ENCODE assay signal across 8 cellular contexts in genomic region chr12:102958073-102958829, GRCh38. TPM values are rescaled to one million over a fixed set of nuclear protein-coding genes. Genes with fewer than 3 reads are reported as not detected.
DNase-seq lines count a peak whose midpoint lies in the region; ATAC-seq, FAIRE-seq and TF ChIP-seq lines count a peak whose summit lies in the region.

No MANE protein-coding gene starts in this region.

- H3K4me2 ChIP-seq in H1 (ENCODE audit: insufficient read depth in 1 of 2, low read depth in 2 of 2, low read length in 2 of 2) (peak overlapping the region; percentile 91 to 95), neural cell (ENCODE audit: low read length) (peak overlapping the region; percentile 77)

- H3K23me2 ChIP-seq in H1 (ENCODE audit: low read depth, low read length) = peaks cover 21% of the 10 kb centered on the region

- H3K23ac ChIP-seq in H1 (ENCODE audit: insufficient read length) = no peak overlapping the region

- POLR2A ChIA-PET in H1 (lab: Charles Lee; ENCODE audit: partially characterized antibody) = interaction anchor here (1.0 to 1.2 kb wide), 2 partner anchors 8 to 10 kb away, joined by 3 to 5 read pairs; no protein-coding TSS in a partner anchor

- peak overlapping the region; percentile 31 to 67 (median 48) for H3K4me3 ChIP-seq in H1 (ENCODE audit: extremely low read depth in 1 of 4, insufficient read depth in 2 of 4, low read depth in 3 of 4, low read length in 4 of 4)
- H3K4me3 ChIP-seq in neural cell (ENCODE audit: low read length) = peak overlapping the region; percentile 90

- H2BK120ac ChIP-seq in H1 (replicated peaks; ENCODE audit: low read depth, low read length) = no peak overlapping the region

- H3K4ac ChIP-seq in H1 (replicated peaks; ENCODE audit: insufficient read length, low read depth, low read length) = no peak overlapping the region

- H3K27me3 ChIP-seq in H1 (replicated peaks in 1 of 4; ENCODE audit: control insufficient read depth in 3 of 4, extremely low read depth in 1 of 4, insufficient read depth in 3 of 4, low read length in 3 of 4) (peaks cover 85 to 98% (median 95%) of the 10 kb centered on the region in 4 experiments), neural cell (ENCODE audit: insufficient read depth, low read depth, low read length) (peaks cover 44% of the 10 kb centered on the region)

- H2AFZ ChIP-seq in H1 (ENCODE audit: low read length) (peak overlapping the region; percentile 28; the same call in 1 of the 2 replicates), neural cell (ENCODE audit: low read depth, low read length) (no peak overlapping the region)

- TF ChIP-seq CTCF in H1 (IDR thresholded peaks at IDR 0.05; ENCODE audit: control extremely low read depth in 1 of 3, insufficient read depth in 1 of 3, low read depth in 1 of 3, low read length in 3 of 3) (no peak), neural cell (IDR thresholded peaks at IDR 0.05; ENCODE audit: poor library complexity, severe bottlenecking) (no peak)

- TF ChIP-seq EP300 in H1 (IDR thresholded peaks at IDR 0.05; ENCODE audit: borderline replicate concordance in 1 of 2, low read depth in 2 of 2, low read length in 2 of 2) = no peak
- TF ChIP-seq EP300 in neural cell (conservative IDR thresholded peaks at IDR 0.05; ENCODE audit: poor library complexity, severe bottlenecking) = no peak

- 2% methylated on average over 68 of the region's 83 CpGs; no CpG with 5 or more reads in 1 of the 2 experiments for WGBS in H1 (ENCODE audit: extremely low coverage in 1 of 2, insufficient coverage in 1 of 2, insufficient read length in 1 of 2, insufficient replicate concordance in 2 of 2, low coverage in 1 of 2, low lambda C conversion rate in 2 of 2, missing lambda C conversion rate in 1 of 2), 2 experiments

- H2BK12ac ChIP-seq in H1 (ENCODE audit: low read depth, low read length) = no peak overlapping the region

- no peak overlapping the region; the same call in none of the 2 replicates for H3K18ac ChIP-seq in H1 (ENCODE audit: extremely low read depth, low read length)

- no peak overlapping the region for H3K14ac ChIP-seq in H1 (ENCODE audit: insufficient read length)

- H2BK5ac ChIP-seq in H1 (ENCODE audit: low read depth, low read length) = no peak overlapping the region

- no peak overlapping the region for H2AK5ac ChIP-seq in H1 (ENCODE audit: low read depth, low read length)

- H4K8ac ChIP-seq in H1 (ENCODE audit: extremely low read depth, insufficient read depth, low read length) = no peak overlapping the region

- H3K79me2 ChIP-seq in H1 (ENCODE audit: control insufficient read depth in 1 of 2, insufficient read depth in 2 of 2, low read length in 2 of 2) (no peaks in the 10 kb centered on the region), neural cell (replicated peaks; ENCODE audit: insufficient read depth, low read length) (peaks cover 20% of the 10 kb centered on the region)

- no peak for TF ChIP-seq POLR2A in H1 (IDR thresholded peaks at IDR 0.05; ENCODE audit: control extremely low read depth in 1 of 2, low read depth in 2 of 2, low read length in 2 of 2)

- H3K79me1 ChIP-seq in H1 (ENCODE audit: low read depth, low read length) = no peaks in the 10 kb centered on the region

- no peak overlapping the region for H2BK20ac ChIP-seq in H1 (ENCODE audit: low read length)

- no peak overlapping the region for H4K5ac ChIP-seq in H1 (ENCODE audit: insufficient read length, low read depth, low read length)

- H4K91ac ChIP-seq in H1 (replicated peaks; ENCODE audit: insufficient read length, low read length) = no peak overlapping the region

- H4K20me1 ChIP-seq in H1 (replicated peaks in 1 of 2; ENCODE audit: control insufficient read depth in 1 of 2, insufficient read depth in 2 of 2, low read length in 2 of 2) (peaks cover 16 to 41% of the 10 kb centered on the region in 2 experiments), neural cell (ENCODE audit: insufficient read depth) (no peaks in the 10 kb centered on the region)

- H3F3A ChIP-seq in neural cell (ENCODE audit: insufficient read depth, low read length, poor library complexity, severe bottlenecking) = peaks cover 13% of the 10 kb centered on the region

- H3K9me2 ChIP-seq in neural cell (ENCODE audit: insufficient read depth, low read length) = no peaks in the 10 kb centered on the region

- no peak overlapping the region for H2BK15ac ChIP-seq in H1 (ENCODE audit: low read length)

- H3K9ac ChIP-seq in H1 (replicated peaks in 1 of 4; ENCODE audit: extremely low read depth in 1 of 4, low read depth in 3 of 4, low read length in 3 of 4) (no peak overlapping the region), neural cell (ENCODE audit: low read length) (peak overlapping the region; percentile 62)

- H3K9me3 ChIP-seq in H1 (ENCODE audit: insufficient read depth in 2 of 2, low read depth in 1 of 2, low read length in 1 of 2) = peaks cover 0 to 1% of the 10 kb centered on the region in 2 experiments; a peak in 1 of 4 replicates
- H3K9me3 ChIP-seq in neural cell (ENCODE audit: low read length) = no peaks in the 10 kb centered on the region

- peaks cover 4 to 23% (median 9%) of the 10 kb centered on the region in 4 experiments; a peak in 6 of 7 replicates for H3K4me1 ChIP-seq in H1 (replicated peaks in 1 of 4; ENCODE audit: control insufficient read depth in 3 of 4, insufficient read depth in 4 of 4, low read length in 3 of 4)

- H3K56ac ChIP-seq in H1 (replicated peaks; ENCODE audit: insufficient read length, low read depth, low read length) = no peak overlapping the region

- CTCF ChIA-PET in H1 (lab: Charles Lee; ENCODE audit: partially characterized antibody) = interaction anchor here (1.0 to 1.1 kb wide), 3 partner anchors 10 to 539 kb away, joined by 3 to 5 read pairs (median 3); no protein-coding TSS in a partner anchor

- peak; percentile 88 for DNase-seq in NCI-H82 (lab: John Stamatoyannopoulos, UW)
- DNase-seq in NCI-H82 treated with DMSO at 0.1 percent for 48 hours (lab: John Stamatoyannopoulos, UW; ENCODE audit: unreplicated experiment) = no peak
- DNase-seq in NCI-H2227 treated with DMSO at 0.1 percent for 48 hours (lab: John Stamatoyannopoulos, UW) = peak; percentile 83
- DNase-seq in H1 (ENCODE audit: low read depth in 1 of 2, low spot score in 2 of 2) = peak in 1 of 2 experiments; percentile 77
- no peak for DNase-seq in NOMO-1 treated with dmso at 0.1 percent for 144 hours (lab: John Stamatoyannopoulos, UW; ENCODE audit: unreplicated experiment)
- DNase-seq in NCI-H510A (lab: John Stamatoyannopoulos, UW) = no peak

- no peak for FAIRE-seq in H1 (lab: Jason Lieb, UNC)

- H3K27ac ChIP-seq in H1 (ENCODE audit: low read depth, low read length) (no peak overlapping the region), neural cell (ENCODE audit: low read length) (no peak overlapping the region)

- H3K36me3 ChIP-seq in H1 (ENCODE audit: control insufficient read depth in 2 of 4, insufficient read depth in 4 of 4, low read length in 3 of 4) (peaks cover 0 to 4% (median 0%) of the 10 kb centered on the region in 4 experiments; a peak in 1 of 8 replicates), neural cell (ENCODE audit: insufficient read depth, low read length) (no peaks in the 10 kb centered on the region)

- TF ChIP-seq RAD21 in H1 (IDR thresholded peaks at IDR 0.05 in 1 of 2, conservative IDR thresholded peaks at IDR 0.05 in 1 of 2; ENCODE audit: low read depth in 2 of 2, low read length in 2 of 2) (no peak), neural cell (conservative IDR thresholded peaks at IDR 0.05) (peak; percentile 28)

- peak; percentile 55 for ATAC-seq in GM21576 (IDR thresholded peaks at IDR 0.05; ENCODE audit: unreplicated experiment)

TF ChIP-seq in H1, 55 proteins besides CTCF, POLR2A, EP300 and RAD21 (continues in another document):
- TF ChIP-seq SAP30 (IDR thresholded peaks at IDR 0.05; ENCODE audit: insufficient read depth, insufficient replicate concordance, low read length) (no peak), POLR2AphosphoS5 (IDR thresholded peaks at IDR 0.05; ENCODE audit: low read depth, low read length) (no peak), NRF1 (IDR thresholded peaks at IDR 0.05; ENCODE audit: low read depth, low read length) (no peak), CBX5 (IDR thresholded peaks at IDR 0.05; ENCODE audit: low read depth, low read length) (no peak), CHD2 (IDR thresholded peaks at IDR 0.05; ENCODE audit: low read length) (no peak), TAF1 (IDR thresholded peaks at IDR 0.05; ENCODE audit: low read depth, low read length) (0 out of 2 replicates have a peak, but pooled peaks have one; percentile 17)

TF ChIP-seq in neural cell, 6 proteins besides CTCF, POLR2A, EP300 and RAD21:
- peak; percentile 56 for TF ChIP-seq MXI1 (conservative IDR thresholded peaks at IDR 0.05; ENCODE audit: poor library complexity, severe bottlenecking)
- peak; percentile 45 for TF ChIP-seq POLR2AphosphoS5 (IDR thresholded peaks at IDR 0.05)
- no peak for TF ChIP-seq EZH2 (IDR thresholded peaks at IDR 0.05; ENCODE audit: borderline replicate concordance, insufficient read depth, low read length, poor library complexity, severe bottlenecking)
- TF ChIP-seq TAF1 (IDR thresholded peaks at IDR 0.05; ENCODE audit: low read depth) = no peak
- TF ChIP-seq SMC3 (conservative IDR thresholded peaks at IDR 0.05; ENCODE audit: poor library complexity) = peak; percentile 31

RNA-seq across cellular contexts. Expression of gene ASCL1, which starts 0.8 kb away (rescaled TPM):
- total RNA-seq in H1 (2021; fragmentation: NEBNext Ultra II Directional; extraction: Animal tissue kit (Norgen Biotek cat#: 25700)) = not detected in 2 replicates
- polyA plus RNA-seq in H1 (2011; rRNA removed) (0.12 and 0.17 TPM in 2 replicates), neural cell (3.4 and 5.0 TPM in 2 replicates)
- 0.09 TPM for polyA plus RNA-seq in H1 (2011; cell fraction: cytosol; rRNA removed)
- 0.31 TPM for polyA plus RNA-seq in H1 (2011; cell fraction: nucleus; rRNA removed)
- 0.08 TPM in 1 of 4 replicates, not detected in the others for polyA plus RNA-seq in H1 (2012, experiment 1 of 2)
- not detected for polyA plus RNA-seq in H1 (2012, experiment 2 of 2)
- 0.10 TPM for polyA plus RNA-seq in H1 (2013, experiment 1 of 2)
- polyA plus RNA-seq in H1 (2013, experiment 2 of 2) = 0.06 TPM
- not detected in 2 replicates for polyA minus RNA-seq in H1 (2011; rRNA and poly(A)+ RNA removed)
- polyA minus RNA-seq in H1 (2011; cell fraction: cytosol; rRNA and poly(A)+ RNA removed) = not detected
- 0.20 TPM for polyA minus RNA-seq in H1 (2011; cell fraction: nucleus; rRNA and poly(A)+ RNA removed)
- 6.6 and 7.3 TPM in 2 replicates for polyA minus RNA-seq in neural cell

RNA-seq across cellular contexts. Expression of gene PAH, which starts 41.2 kb away (rescaled TPM):
- total RNA-seq in H1 (2021; fragmentation: NEBNext Ultra II Directional; extraction: Animal tissue kit (Norgen Biotek cat#: 25700)) = 8.9 and 9.0 TPM in 2 replicates
- polyA plus RNA-seq in H1 (2011; rRNA removed) (3.9 and 4.9 TPM in 2 replicates), neural cell (not detected in 2 replicates)
- 4.5 TPM for polyA plus RNA-seq in H1 (2011; cell fraction: cytosol; rRNA removed)
- polyA plus RNA-seq in H1 (2011; cell fraction: nucleus; rRNA removed) = 9.6 TPM
- 4.7 to 5.9 TPM (median 5.4 TPM) in 4 replicates for polyA plus RNA-seq in H1 (2012, experiment 1 of 2)
- polyA plus RNA-seq in H1 (2012, experiment 2 of 2) = 0.54 TPM
- polyA plus RNA-seq in H1 (2013, experiment 1 of 2) = 4.7 TPM
- polyA plus RNA-seq in H1 (2013, experiment 2 of 2) = 3.1 TPM
- polyA minus RNA-seq in H1 (2011; rRNA and poly(A)+ RNA removed) = 4.6 and 6.9 TPM in 2 replicates
- 2.0 TPM for polyA minus RNA-seq in H1 (2011; cell fraction: cytosol; rRNA and poly(A)+ RNA removed)
- polyA minus RNA-seq in H1 (2011; cell fraction: nucleus; rRNA and poly(A)+ RNA removed) = 7.3 TPM
- polyA minus RNA-seq in neural cell = not detected in 2 replicates

Comparison
In these comparisons a context has a peak if more than half of its experiments do, and no peak if none do; other contexts are left out.
1. DNase-seq: peak in NCI-H82 (single experiment) and NCI-H2227 treated with DMSO at 0.1 percent for 48 hours (single experiment); none in NCI-H82 treated with DMSO at 0.1 percent for 48 hours (single experiment), NOMO-1 treated with dmso at 0.1 percent for 144 hours (single experiment) and NCI-H510A (single experiment).